ENCODE assay signal across 10 cellular contexts in the genomic region with DNA sequence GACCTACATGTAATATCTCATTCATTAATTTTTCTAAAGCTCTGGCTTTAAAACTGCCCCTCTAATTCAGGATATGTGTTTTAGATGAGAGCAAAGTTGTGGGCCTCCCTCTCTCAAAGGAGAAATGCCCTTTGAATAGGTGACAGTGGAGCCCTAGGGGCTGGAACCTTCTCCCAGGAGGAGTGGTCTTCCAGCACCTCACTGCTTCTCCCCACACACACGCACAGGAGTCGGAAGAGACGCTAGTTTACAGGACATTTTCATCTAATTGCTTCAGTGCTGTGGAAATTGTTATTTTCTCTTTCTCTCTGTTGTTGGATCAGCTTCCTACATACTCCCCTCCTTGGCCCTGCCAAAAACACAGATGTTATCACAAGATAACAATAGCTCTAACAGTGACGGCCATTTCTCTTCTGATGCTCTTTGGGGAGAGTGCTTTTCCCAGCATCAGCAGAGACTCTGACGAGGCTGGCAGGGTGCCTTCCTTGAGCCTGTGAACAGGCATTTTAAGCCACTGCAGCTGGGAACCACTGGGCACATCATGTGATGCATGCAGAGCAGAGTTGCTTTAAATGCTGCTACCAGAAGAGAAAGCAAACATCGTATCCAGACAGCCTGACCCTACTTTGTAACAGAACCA.
DNase-seq lines count a peak whose midpoint lies in the region; ATAC-seq and TF ChIP-seq lines count a peak whose summit lies in the region.
"Had no signal": no experiment of that assay in that cellular context is flagged by ENCODE, and none has a peak within 500 bp of the region (broad histone marks: within the 10 kb centered on the region; RNA-seq: fewer than 3 reads in every experiment).

No MANE protein-coding gene starts in this region.

- H3K27me3 ChIP-seq in heart left ventricle (peaks cover 0 to 5% (median 0%) of the 10 kb centered on the region in 9 donors), prostate gland (replicated peaks; ENCODE audit: insufficient read depth) (no peaks in the 10 kb centered on the region)

- H3K9me3 ChIP-seq in heart left ventricle (no peaks in the 10 kb centered on the region), prostate gland (no peaks in the 10 kb centered on the region)

- peak; percentile 27 for ATAC-seq in GM19463 (IDR thresholded peaks at IDR 0.05; ENCODE audit: unreplicated experiment)
- ATAC-seq in heart left ventricle, result peak; percentile 51 to 83 (median 70)
- ATAC-seq in stimulated activated effector memory CD8-positive, alpha-beta T cell treated with anti-CD3 and anti-CD28 coated beads, Interleukin-12 subunit alpha, Interleukin-12 subunit beta, amount 100 ng/mL, for 72 hours, result no peak
- ATAC-seq in GM21447 (IDR thresholded peaks at IDR 0.05; ENCODE audit: unreplicated experiment), result no peak

- no peaks in the 10 kb centered on the region for H3K9me3 Mint-ChIP-seq in stimulated activated effector memory CD8-positive, alpha-beta T cell treated with anti-CD3 and anti-CD28 coated beads, Interleukin-12 subunit alpha, Interleukin-12 subunit beta, amount 100 ng/mL, for 72 hours

- WGBS in heart left ventricle, 4 donors, result 20 to 27% (median 22%) methylated on average over 6 of the region's 6 CpGs
- WGBS in prostate gland, result 8% methylated on average over 6 of the region's 6 CpGs

- H3K36me3 ChIP-seq in heart left ventricle (no peaks in the 10 kb centered on the region), prostate gland (no peaks in the 10 kb centered on the region)

- H3K4me1 ChIP-seq in heart left ventricle (peaks cover 0 to 44% (median 17%) of the 10 kb centered on the region in 12 donors), prostate gland (replicated peaks) (peaks cover 9% of the 10 kb centered on the region)

- no peak overlapping the region for H3K27ac Mint-ChIP-seq in stimulated activated effector memory CD8-positive, alpha-beta T cell treated with anti-CD3 and anti-CD28 coated beads, Interleukin-12 subunit alpha, Interleukin-12 subunit beta, amount 100 ng/mL, for 72 hours

- intact Hi-C loops in heart left ventricle (cut with DNase I) (loop anchor here in 2 of 10 donors (10.0 kb wide), 1 partner anchor 209 kb away; a partner anchor contains a TSS), prostate gland (cut with DNase I) (no loop called here)

- TF ChIP-seq CTCF in heart left ventricle (IDR thresholded peaks at IDR 0.05) (no peak), prostate gland (IDR thresholded peaks at IDR 0.05) (no peak)

- H3K4me3 ChIP-seq in heart left ventricle, result peak overlapping the region in 7 of 12 donors; percentile 12 to 29 (median 20)
- H3K4me3 ChIP-seq in prostate gland, result no peak overlapping the region

- TF ChIP-seq POLR2A in heart left ventricle (IDR thresholded peaks at IDR 0.05) (no peak), prostate gland (IDR thresholded peaks at IDR 0.05) (no peak)

- no peak overlapping the region for H3K4me3 Mint-ChIP-seq in stimulated activated effector memory CD8-positive, alpha-beta T cell treated with anti-CD3 and anti-CD28 coated beads, Interleukin-12 subunit alpha, Interleukin-12 subunit beta, amount 100 ng/mL, for 72 hours

- H3K27ac ChIP-seq in heart left ventricle (peak overlapping the region; percentile 6 to 71 (median 46)), prostate gland (peak overlapping the region; percentile 1 to 7)
- H3K27ac ChIP-seq: HL-60 had no signal

- H3K4me1 Mint-ChIP-seq in stimulated activated effector memory CD8-positive, alpha-beta T cell treated with anti-CD3 and anti-CD28 coated beads, Interleukin-12 subunit alpha, Interleukin-12 subunit beta, amount 100 ng/mL, for 72 hours, result peaks cover 14% of the 10 kb centered on the region

- H3K36me3 Mint-ChIP-seq in stimulated activated effector memory CD8-positive, alpha-beta T cell treated with anti-CD3 and anti-CD28 coated beads, Interleukin-12 subunit alpha, Interleukin-12 subunit beta, amount 100 ng/mL, for 72 hours, result no peaks in the 10 kb centered on the region

- DNase-seq in amygdala (lab: John Stamatoyannopoulos, UW), result peak in 54 of 56 donors; percentile 6 to 95 (median 75)
- DNase-seq in heart left ventricle, result peak; percentile 47 to 72 (median 63)
- DNase-seq in prostate gland (ENCODE audit: low spot score), result peak; percentile 27
- no peak for DNase-seq in stimulated activated effector memory CD8-positive, alpha-beta T cell treated with anti-CD3 and anti-CD28 coated beads, Interleukin-12 subunit alpha, Interleukin-12 subunit beta, amount 100 ng/mL, for 72 hours (ENCODE audit: low spot score in 2 of 2)
- no peak for DNase-seq in T-helper 9 cell
- no peak for DNase-seq in activated CD4-positive, alpha-beta T cell treated with anti-CD3 and anti-CD28 coated beads for 48 hours
- DNase-seq: activated CD8-positive, alpha-beta memory T cell treated with anti-CD3 and anti-CD28 coated beads, Interleukin-2, amount 50 U/mL, for 4 hours had no signal

Comparison
In these comparisons a context has a peak if more than half of its experiments do, and no peak if none do; other contexts are left out.
1. ATAC-seq: peak in GM19463 (single experiment) and heart left ventricle (4 of 4); none in stimulated activated effector memory CD8-positive, alpha-beta T cell treated with anti-CD3 and anti-CD28 coated beads, Interleukin-12 subunit alpha, Interleukin-12 subunit beta, amount 100 ng/mL, for 72 hours (single experiment) and GM21447 (single experiment).
2. DNase-seq: peak in amygdala (54 of 56), heart left ventricle (5 of 5) and prostate gland (single experiment); none in stimulated activated effector memory CD8-positive, alpha-beta T cell treated with anti-CD3 and anti-CD28 coated beads, Interleukin-12 subunit alpha, Interleukin-12 subunit beta, amount 100 ng/mL, for 72 hours (0 of 2), T-helper 9 cell (single experiment) and activated CD4-positive, alpha-beta T cell treated with anti-CD3 and anti-CD28 coated beads for 48 hours (single experiment).
3. H3K4me3 ChIP-seq: peak in heart left ventricle (7 of 12); none in prostate gland (0 of 2).